18 cellular contexts compared by ENCODE assay signal in genomic region chr12:14874882-14875281, GRCh38. TPM values are rescaled to one million over a fixed set of nuclear protein-coding genes. Genes with fewer than 3 reads are reported as not detected.
DNase-seq lines count a peak whose midpoint lies in the region; ATAC-seq and TF ChIP-seq lines count a peak whose summit lies in the region.
"Had no signal": no experiment of that assay in that cellular context is flagged by ENCODE, and none has a peak within 500 bp of the region (broad histone marks: within the 10 kb centered on the region; RNA-seq: fewer than 3 reads in every experiment).

No MANE protein-coding gene starts in this region.

- no peak overlapping the region for H3K9ac ChIP-seq in SK-N-SH

- H2AFZ ChIP-seq in SK-N-SH (ENCODE audit: low read depth): no peak overlapping the region
- H2AFZ ChIP-seq: PC-9 had no signal

- no peak for ATAC-seq in GM21515 (IDR thresholded peaks at IDR 0.05; ENCODE audit: unreplicated experiment)
- ATAC-seq: K562 had no signal

- H3K9me3 ChIP-seq in SK-N-SH (no peaks in the 10 kb centered on the region), BE2C (no peaks in the 10 kb centered on the region)
- H3K9me3 ChIP-seq: SJCRH30 had no signal

- no peaks in the 10 kb centered on the region for H3K36me3 ChIP-seq in SK-N-SH (replicated peaks in 1 of 2; ENCODE audit: control insufficient read depth in 1 of 2, insufficient read depth in 2 of 2, low read length in 1 of 2)
- no peaks in the 10 kb centered on the region for H3K36me3 ChIP-seq in BE2C
- H3K36me3 ChIP-seq: SJCRH30 had no signal

- CTCF ChIA-PET in SK-N-SH (lab: Yijun Ruan, JAX): no interaction called here

- H3K4me3 ChIP-seq in SK-N-SH (ENCODE audit: low read depth in 2 of 2, low read length in 1 of 2) (no peak overlapping the region), epithelial cell of esophagus (ENCODE audit: low read length) (no peak overlapping the region), BE2C (ENCODE audit: low read depth, low read length) (no peak overlapping the region)
- H3K4me3 ChIP-seq: K562, PC-9, SJCRH30 had no signal

- no peaks in the 10 kb centered on the region for H3K79me2 ChIP-seq in SK-N-SH (ENCODE audit: insufficient read depth)

- POLR2A ChIA-PET in SK-N-SH (lab: Yijun Ruan, JAX): no interaction called here

- TF ChIP-seq CTCF in SK-N-SH (IDR thresholded peaks at IDR 0.05): no peak
- no peak for TF ChIP-seq CTCF in epithelial cell of esophagus (IDR thresholded peaks at IDR 0.05; ENCODE audit: insufficient read depth, low read depth, low read length, missing control alignments)
- TF ChIP-seq CTCF in BE2C (IDR thresholded peaks at IDR 0.05; ENCODE audit: low read depth, low read length): no peak

- TF ChIP-seq EP300 in SK-N-SH (IDR thresholded peaks at IDR 0.05; ENCODE audit: borderline replicate concordance in 1 of 2, low read depth in 1 of 2, low read length in 1 of 2): no peak

- H3K27ac ChIP-seq in SK-N-SH (ENCODE audit: low read depth in 2 of 2, low read length in 1 of 2): no peak overlapping the region
- H3K27ac ChIP-seq: PC-9, SJCRH30 had no signal

- WGBS in SK-N-SH (ENCODE audit: low lambda C conversion rate): 36% methylated on average over 3 of the region's 3 CpGs

- no peak for TF ChIP-seq RAD21 in SK-N-SH (IDR thresholded peaks at IDR 0.05; ENCODE audit: low read length)

- H3K9me2 ChIP-seq in SK-N-SH: no peaks in the 10 kb centered on the region

- H3K4me2 ChIP-seq in SK-N-SH: no peak overlapping the region
- H3K4me2 ChIP-seq: PC-9 had no signal

- H3F3A ChIP-seq in SK-N-SH (replicated peaks; ENCODE audit: insufficient read depth): no peaks in the 10 kb centered on the region

- DNase-seq in HS-27A (ENCODE audit: low read depth) (peak; percentile 47), SK-N-SH (no peak), epithelial cell of esophagus (ENCODE audit: low read depth) (peak; percentile 11), BE2C (no peak), AG08395 (ENCODE audit: low spot score) (no peak)
- DNase-seq in activated CD4-positive, CD25-positive, alpha-beta regulatory T cell (lab: John Stamatoyannopoulos, UW): no peak
- DNase-seq: CD8-positive, alpha-beta memory T cell; H7; MV-4-11; NCI-H1417; NCI-H2029; NCI-H2171; NCI-H774; PC-9; SJCRH30; SW 1271 had no signal

- no peaks in the 10 kb centered on the region for H3K27me3 ChIP-seq in SK-N-SH (ENCODE audit: insufficient read depth)
- H3K27me3 ChIP-seq in BE2C: no peaks in the 10 kb centered on the region
- H3K27me3 ChIP-seq: SJCRH30 had no signal

- H3K4me1 ChIP-seq in SK-N-SH (ENCODE audit: control insufficient read depth in 1 of 2, insufficient read depth in 2 of 2, low read depth in 1 of 2, low read length in 1 of 2) (no peaks in the 10 kb centered on the region), BE2C (no peaks in the 10 kb centered on the region)

- H4K20me1 ChIP-seq in SK-N-SH (ENCODE audit: insufficient read depth): no peaks in the 10 kb centered on the region

TF ChIP-seq in SK-N-SH, 30 proteins besides CTCF, POLR2A, EP300 and RAD21:
- TF ChIP-seq JUND (IDR thresholded peaks at IDR 0.05) (no peak), FOSL2 (IDR thresholded peaks at IDR 0.05; ENCODE audit: borderline replicate concordance, low read depth) (no peak), SMC3 (IDR thresholded peaks at IDR 0.05; ENCODE audit: low read depth, low read length) (no peak), FOXJ3 (CRISPR knock-in tag; IDR thresholded peaks at IDR 0.05) (no peak), GABPA (IDR thresholded peaks at IDR 0.05; ENCODE audit: low read depth) (no peak), USF1 (IDR thresholded peaks at IDR 0.05; ENCODE audit: borderline replicate concordance, low read depth) (no peak), PBX3 (IDR thresholded peaks at IDR 0.05) (0 out of 2 replicates have a peak, but pooled peaks have one; percentile 9), NFIC (IDR thresholded peaks at IDR 0.05; ENCODE audit: borderline replicate concordance) (no peak), GATA2 (CRISPR knock-in tag; IDR thresholded peaks at IDR 0.05) (no peak), IRF3 (IDR thresholded peaks at IDR 0.05; ENCODE audit: low read depth, low read length) (no peak), TCF12 (IDR thresholded peaks at IDR 0.05) (peak; percentile 55), POLR2AphosphoS5 (IDR thresholded peaks at IDR 0.05; ENCODE audit: low read depth, low read length) (no peak), RXRA (IDR thresholded peaks at IDR 0.05; ENCODE audit: borderline replicate concordance, low read depth) (no peak)

RNA-seq across cellular contexts. Expression of gene MGP, which starts 10.8 kb away (rescaled TPM):
- polyA plus RNA-seq in SK-N-SH (2012; rRNA removed): 76.2 and 109 TPM in 2 replicates
- polyA plus RNA-seq in SK-N-SH (2012; cell fraction: cytosol; rRNA removed): 103 and 113 TPM in 2 replicates
- polyA plus RNA-seq in SK-N-SH (2012; cell fraction: nucleus; rRNA removed): 41.9 and 53.5 TPM in 2 replicates
- polyA plus RNA-seq in BE2C (2012; ENCODE audit: insufficient read depth, insufficient read length, low read depth): 7.0 TPM
- polyA plus RNA-seq: CD8-positive, alpha-beta memory T cell; K562 had no signal

RNA-seq across cellular contexts. Expression of gene ART4, which starts 31.6 kb away (rescaled TPM):
- polyA plus RNA-seq in SK-N-SH (2012; rRNA removed): not detected in 2 replicates
- 0.01 TPM in 2 replicates for polyA plus RNA-seq in SK-N-SH (2012; cell fraction: cytosol; rRNA removed)
- 0.01 TPM in 1 of 2 replicates, not detected in the other for polyA plus RNA-seq in SK-N-SH (2012; cell fraction: nucleus; rRNA removed)
- 0.17 TPM for polyA plus RNA-seq in BE2C (2012; ENCODE audit: insufficient read depth, insufficient read length, low read depth)
- polyA plus RNA-seq: CD8-positive, alpha-beta memory T cell; K562 had no signal

Comparison
In these comparisons a context has a peak if more than half of its experiments do, and no peak if none do; other contexts are left out.
1. DNase-seq: peak in HS-27A (single experiment) and epithelial cell of esophagus (single experiment); none in SK-N-SH (single experiment), BE2C (single experiment), activated CD4-positive, CD25-positive, alpha-beta regulatory T cell (0 of 4) and AG08395 (single experiment).